ENCODE assay signal across 13 cellular contexts in the genomic region with DNA sequence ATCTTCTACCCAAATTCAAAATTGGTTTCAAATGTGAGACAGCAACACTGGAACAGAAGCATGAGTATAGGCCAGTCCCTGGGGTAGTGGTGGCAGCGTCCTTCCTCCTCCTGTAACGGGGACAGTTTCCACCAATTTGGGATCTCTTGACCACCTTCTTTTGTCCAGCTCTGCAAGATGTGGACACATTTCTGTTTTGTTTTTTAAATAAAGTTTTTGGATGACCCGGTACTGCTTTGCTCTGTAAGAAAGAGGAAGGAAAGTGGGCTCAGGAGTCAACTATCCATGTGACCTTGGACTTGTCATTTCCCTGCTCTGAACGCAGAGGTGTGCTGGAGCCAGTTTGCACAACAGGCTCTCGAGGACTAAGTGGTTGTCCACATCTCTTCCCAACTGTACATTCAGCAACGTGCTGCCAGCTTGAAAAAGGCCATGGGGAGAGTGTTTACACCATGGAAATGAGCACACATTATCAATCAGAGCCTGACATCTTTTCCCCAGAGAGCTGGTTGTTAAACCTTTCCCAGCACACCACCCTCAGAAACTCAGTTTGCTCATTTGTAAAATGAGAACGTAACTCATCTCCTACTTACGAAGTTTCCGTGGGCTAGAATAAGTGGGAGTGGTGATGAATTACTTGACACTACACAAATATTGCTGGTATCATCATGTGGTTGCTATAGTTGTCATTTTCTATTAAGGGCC.
DNase-seq lines count a peak whose midpoint lies in the region; ATAC-seq, FAIRE-seq and TF ChIP-seq lines count a peak whose summit lies in the region.
"Had no signal": no experiment of that assay in that cellular context is flagged by ENCODE, and none has a peak within 500 bp of the region (broad histone marks: within the 10 kb centered on the region; RNA-seq: fewer than 3 reads in every experiment).

No MANE protein-coding gene starts in this region.

- no peak for FAIRE-seq in kidney (lab: Jason Lieb, UNC)
- FAIRE-seq: A549 had no signal

- peak overlapping the region; percentile 58 to 83 (median 68) for H3K27ac ChIP-seq in gastrocnemius medialis
- H3K27ac ChIP-seq in kidney (ENCODE audit: low read depth in 2 of 2, low read length in 2 of 2) = no peak overlapping the region
- no peak overlapping the region for H3K27ac ChIP-seq in caudate nucleus (ENCODE audit: low read depth, low read length)
- H3K27ac ChIP-seq in RWPE1 = no peak overlapping the region
- H3K27ac ChIP-seq: A549, neural progenitor cell had no signal

- no peak for TF ChIP-seq CTCF in gastrocnemius medialis (IDR thresholded peaks at IDR 0.05 in 4 of 5, conservative IDR thresholded peaks at IDR 0.05 in 1 of 5)
- TF ChIP-seq CTCF in kidney (IDR thresholded peaks at IDR 0.05; ENCODE audit: borderline replicate concordance, extremely low read depth, insufficient read depth) = no peak
- no peak for TF ChIP-seq CTCF in RWPE1 (conservative IDR thresholded peaks at IDR 0.05; ENCODE audit: low read depth)

- intact Hi-C loops in gastrocnemius medialis (cut with DNase I; ENCODE audit: low total_unique reads) = loop anchor here (2.0 kb wide), 1 partner anchor 297 kb away; no protein-coding TSS in a partner anchor
- intact Hi-C loops in kidney (cut with DNase I) = no loop called here

- peak; percentile 49 for DNase-seq in activated CD4-positive, alpha-beta T cell treated with anti-CD3 and anti-CD28 coated beads for 48 hours
- DNase-seq in activated CD4-positive, alpha-beta T cell treated with anti-CD3 and anti-CD28 coated beads, Interleukin-2, amount 50 U/mL, for 4 hours = no peak
- peak; percentile 58 for DNase-seq in MV-4-11 (lab: John Stamatoyannopoulos, UW)
- DNase-seq in activated naive CD4-positive, alpha-beta T cell treated with anti-CD3 and anti-CD28 coated beads, Interleukin-2, amount 50 U/mL, for 72 hours (ENCODE audit: low spot score in 2 of 2) = no peak
- no peak for DNase-seq in gastrocnemius medialis
- DNase-seq in kidney = no peak
- DNase-seq in caudate nucleus (lab: John Stamatoyannopoulos, UW) = no peak
- no peak for DNase-seq in RWPE1 (ENCODE audit: low spot score)
- DNase-seq: immature natural killer cell, NCI-H1092 treated with DMSO at 0.1 percent for 48 hours, T1000 had no signal

- H3K9ac ChIP-seq in kidney (ENCODE audit: low read length in 2 of 2) = no peak overlapping the region
- H3K9ac ChIP-seq: neural progenitor cell had no signal

- TF ChIP-seq POLR2A in gastrocnemius medialis (IDR thresholded peaks at IDR 0.05) = no peak

- POLR2A ChIA-PET in RWPE1 (lab: Yijun Ruan, JAX; ENCODE audit: low non-redundant PET) = no interaction called here

- H3K36me3 ChIP-seq in gastrocnemius medialis = no peaks in the 10 kb centered on the region
- no peaks in the 10 kb centered on the region for H3K36me3 ChIP-seq in kidney (ENCODE audit: control insufficient read depth in 1 of 2, insufficient read depth in 2 of 2, low read length in 2 of 2)
- H3K36me3 ChIP-seq: neural progenitor cell had no signal

- CTCF ChIA-PET in RWPE1 (lab: Yijun Ruan, JAX) = interaction anchor here (0.7 kb wide), 1 partner anchor 1278 kb away, joined by 5 read pairs; no protein-coding TSS in a partner anchor

- no peak overlapping the region for H3K4me3 ChIP-seq in gastrocnemius medialis
- no peak overlapping the region for H3K4me3 ChIP-seq in kidney (ENCODE audit: low read length in 2 of 2)
- H3K4me3 ChIP-seq: A549, neural progenitor cell had no signal

- peaks cover 42 to 84% of the 10 kb centered on the region in 2 donors for H3K36me3 Mint-ChIP-seq in activated naive CD4-positive, alpha-beta T cell treated with anti-CD3 and anti-CD28 coated beads, Interleukin-2, amount 50 U/mL, for 72 hours
- H3K36me3 Mint-ChIP-seq: immature natural killer cell, neural progenitor cell had no signal

- peak overlapping the region; percentile 96 to 100 for H3K27ac Mint-ChIP-seq in activated naive CD4-positive, alpha-beta T cell treated with anti-CD3 and anti-CD28 coated beads, Interleukin-2, amount 50 U/mL, for 72 hours
- H3K27ac Mint-ChIP-seq: immature natural killer cell, neural progenitor cell had no signal

- in situ Hi-C loops in gastrocnemius medialis (cut with MboI; ENCODE audit: low sequenced_read_pairs in 4 of 4) = no loop called here

- H3K9me3 Mint-ChIP-seq in activated naive CD4-positive, alpha-beta T cell treated with anti-CD3 and anti-CD28 coated beads, Interleukin-2, amount 50 U/mL, for 72 hours = peaks cover 18 to 21% of the 10 kb centered on the region in 2 donors
- H3K9me3 Mint-ChIP-seq: immature natural killer cell, neural progenitor cell had no signal

- H3K4me1 ChIP-seq in gastrocnemius medialis (peaks cover 22 to 23% of the 10 kb centered on the region in 2 donors), kidney (ENCODE audit: control insufficient read depth in 1 of 2, insufficient read depth in 1 of 2, low read depth in 1 of 2, low read length in 2 of 2) (peaks cover 5 to 12% of the 10 kb centered on the region in 2 donors)

- no peaks in the 10 kb centered on the region for H3K27me3 ChIP-seq in gastrocnemius medialis
- H3K27me3 ChIP-seq: neural progenitor cell had no signal

- H3K9me3 ChIP-seq in gastrocnemius medialis (no peaks in the 10 kb centered on the region), kidney (ENCODE audit: control insufficient read depth in 1 of 2, low read length in 2 of 2) (no peaks in the 10 kb centered on the region)
- H3K9me3 ChIP-seq: A549 had no signal

- peak; percentile 43 to 56 for ATAC-seq in activated naive CD4-positive, alpha-beta T cell treated with anti-CD3 and anti-CD28 coated beads, Interleukin-2, amount 50 U/mL, for 72 hours
- ATAC-seq in gastrocnemius medialis = peak; percentile 17 to 34
- ATAC-seq: A549 had no signal

Comparison
In these comparisons a context has a peak if more than half of its experiments do, and no peak if none do; other contexts are left out.
1. DNase-seq: peak in activated CD4-positive, alpha-beta T cell treated with anti-CD3 and anti-CD28 coated beads for 48 hours (single experiment) and MV-4-11 (single experiment); none in activated CD4-positive, alpha-beta T cell treated with anti-CD3 and anti-CD28 coated beads, Interleukin-2, amount 50 U/mL, for 4 hours (0 of 2), activated naive CD4-positive, alpha-beta T cell treated with anti-CD3 and anti-CD28 coated beads, Interleukin-2, amount 50 U/mL, for 72 hours (0 of 2), gastrocnemius medialis (0 of 2), kidney (single experiment), caudate nucleus (0 of 61) and RWPE1 (single experiment).
2. H3K27ac ChIP-seq: peak in gastrocnemius medialis (4 of 4); none in kidney (0 of 2), caudate nucleus (single experiment) and RWPE1 (single experiment).